10 cellular contexts compared by ENCODE assay signal in genomic region chr19:1449467-1450442, GRCh38. TPM values are rescaled to one million over a fixed set of nuclear protein-coding genes. Genes with fewer than 3 reads are reported as not detected.
A peak's percentile ranks its signal among the peaks of the same experiment; 100 is the strongest.
DNase-seq lines count a peak whose midpoint lies in the region; ATAC-seq and TF ChIP-seq lines count a peak whose summit lies in the region.
"Had no signal": no experiment of that assay in that cellular context is flagged by ENCODE, and none has a peak within 500 bp of the region (broad histone marks: within the 10 kb centered on the region; RNA-seq: fewer than 3 reads in every experiment).

A gene with protein sequence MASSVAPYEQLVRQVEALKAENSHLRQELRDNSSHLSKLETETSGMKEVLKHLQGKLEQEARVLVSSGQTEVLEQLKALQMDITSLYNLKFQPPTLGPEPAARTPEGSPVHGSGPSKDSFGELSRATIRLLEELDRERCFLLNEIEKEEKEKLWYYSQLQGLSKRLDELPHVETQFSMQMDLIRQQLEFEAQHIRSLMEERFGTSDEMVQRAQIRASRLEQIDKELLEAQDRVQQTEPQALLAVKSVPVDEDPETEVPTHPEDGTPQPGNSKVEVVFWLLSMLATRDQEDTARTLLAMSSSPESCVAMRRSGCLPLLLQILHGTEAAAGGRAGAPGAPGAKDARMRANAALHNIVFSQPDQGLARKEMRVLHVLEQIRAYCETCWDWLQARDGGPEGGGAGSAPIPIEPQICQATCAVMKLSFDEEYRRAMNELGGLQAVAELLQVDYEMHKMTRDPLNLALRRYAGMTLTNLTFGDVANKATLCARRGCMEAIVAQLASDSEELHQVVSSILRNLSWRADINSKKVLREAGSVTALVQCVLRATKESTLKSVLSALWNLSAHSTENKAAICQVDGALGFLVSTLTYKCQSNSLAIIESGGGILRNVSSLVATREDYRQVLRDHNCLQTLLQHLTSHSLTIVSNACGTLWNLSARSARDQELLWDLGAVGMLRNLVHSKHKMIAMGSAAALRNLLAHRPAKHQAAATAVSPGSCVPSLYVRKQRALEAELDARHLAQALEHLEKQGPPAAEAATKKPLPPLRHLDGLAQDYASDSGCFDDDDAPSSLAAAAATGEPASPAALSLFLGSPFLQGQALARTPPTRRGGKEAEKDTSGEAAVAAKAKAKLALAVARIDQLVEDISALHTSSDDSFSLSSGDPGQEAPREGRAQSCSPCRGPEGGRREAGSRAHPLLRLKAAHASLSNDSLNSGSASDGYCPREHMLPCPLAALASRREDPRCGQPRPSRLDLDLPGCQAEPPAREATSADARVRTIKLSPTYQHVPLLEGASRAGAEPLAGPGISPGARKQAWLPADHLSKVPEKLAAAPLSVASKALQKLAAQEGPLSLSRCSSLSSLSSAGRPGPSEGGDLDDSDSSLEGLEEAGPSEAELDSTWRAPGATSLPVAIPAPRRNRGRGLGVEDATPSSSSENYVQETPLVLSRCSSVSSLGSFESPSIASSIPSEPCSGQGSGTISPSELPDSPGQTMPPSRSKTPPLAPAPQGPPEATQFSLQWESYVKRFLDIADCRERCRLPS (N-terminal part only) (plus strand): TSS chr19:1450121. CDS start chr19:1453002, 2,881 bp downstream.

- peaks cover 77% of the 10 kb centered on the region for H3K27me3 Mint-ChIP-seq in stimulated activated memory B cell treated with anti-CD40 and anti-IgM and Interleukin-4, amounts not matched to agents 10 μg/mL and 1 μg/mL and 100 μg/mL, for 72 hours

- ATAC-seq in stimulated activated memory B cell treated with anti-CD40 and anti-IgM and Interleukin-4, amounts not matched to agents 10 μg/mL and 1 μg/mL and 100 μg/mL, for 72 hours, result no peak
- ATAC-seq in HG03571 (IDR thresholded peaks at IDR 0.05; ENCODE audit: unreplicated experiment), result no peak
- ATAC-seq in GM19463 (IDR thresholded peaks at IDR 0.05; ENCODE audit: unreplicated experiment), result no peak

- no peaks in the 10 kb centered on the region for H3K36me3 Mint-ChIP-seq in stimulated activated memory B cell treated with anti-CD40 and anti-IgM and Interleukin-4, amounts not matched to agents 10 μg/mL and 1 μg/mL and 100 μg/mL, for 72 hours

- DNase-seq in AG20443 (ENCODE audit: low spot score), result peak; percentile 90
- peak; percentile 100 for DNase-seq in H7
- peak; percentile 85 for DNase-seq in inferior parietal cortex (ENCODE audit: extremely low spot score)
- no peak for DNase-seq in NCI-H1048 (lab: John Stamatoyannopoulos, UW)
- DNase-seq: stomach had no signal

- H3K27ac Mint-ChIP-seq in stimulated activated memory B cell treated with anti-CD40 and anti-IgM and Interleukin-4, amounts not matched to agents 10 μg/mL and 1 μg/mL and 100 μg/mL, for 72 hours, result no peak within 1 kb of the TSS

- no peak for TF ChIP-seq CTCF in WI38 (IDR thresholded peaks at IDR 0.05; ENCODE audit: low read depth, low read length)

- H3K27me3 ChIP-seq in H7 (ENCODE audit: control insufficient read depth, insufficient read depth, low read length), result peaks cover 77% of the 10 kb centered on the region

- peaks cover 37% of the 10 kb centered on the region for H3K4me1 Mint-ChIP-seq in stimulated activated memory B cell treated with anti-CD40 and anti-IgM and Interleukin-4, amounts not matched to agents 10 μg/mL and 1 μg/mL and 100 μg/mL, for 72 hours

- no peaks in the 10 kb centered on the region for H3K36me3 ChIP-seq in H7 (replicated peaks; ENCODE audit: control insufficient read depth, insufficient read depth, low read length)
- H3K36me3 ChIP-seq: stomach had no signal

- peak within 1 kb of the TSS; percentile 19; the same call in 1 of the 2 replicates for H3K4me3 ChIP-seq in H7 (ENCODE audit: insufficient read depth, low read depth, low read length)
- H3K4me3 ChIP-seq in WI38 (ENCODE audit: low read depth, low read length), result peak within 1 kb of the TSS; percentile 32

- no peaks in the 10 kb centered on the region for H3K9me3 Mint-ChIP-seq in stimulated activated memory B cell treated with anti-CD40 and anti-IgM and Interleukin-4, amounts not matched to agents 10 μg/mL and 1 μg/mL and 100 μg/mL, for 72 hours

- no peak within 1 kb of the TSS for H3K4me3 Mint-ChIP-seq in stimulated activated memory B cell treated with anti-CD40 and anti-IgM and Interleukin-4, amounts not matched to agents 10 μg/mL and 1 μg/mL and 100 μg/mL, for 72 hours

RNA-seq across cellular contexts. Expression of the gene that starts here (rescaled TPM):
- 0.11 and 0.31 TPM in 2 replicates for total RNA-seq in H7 (2014; rRNA removed; shearing (Covaris generic))
- total RNA-seq: kidney epithelial cell had no signal

Comparison
In these comparisons a context has a peak if more than half of its experiments do, and no peak if none do; other contexts are left out.
1. Peak in DNase-seq and H3K4me3 ChIP-seq in H7; RNA of the gene not detected or under 1 TPM.